Comparison of ENCODE assay signal across 1 cellular context in the genomic region with DNA sequence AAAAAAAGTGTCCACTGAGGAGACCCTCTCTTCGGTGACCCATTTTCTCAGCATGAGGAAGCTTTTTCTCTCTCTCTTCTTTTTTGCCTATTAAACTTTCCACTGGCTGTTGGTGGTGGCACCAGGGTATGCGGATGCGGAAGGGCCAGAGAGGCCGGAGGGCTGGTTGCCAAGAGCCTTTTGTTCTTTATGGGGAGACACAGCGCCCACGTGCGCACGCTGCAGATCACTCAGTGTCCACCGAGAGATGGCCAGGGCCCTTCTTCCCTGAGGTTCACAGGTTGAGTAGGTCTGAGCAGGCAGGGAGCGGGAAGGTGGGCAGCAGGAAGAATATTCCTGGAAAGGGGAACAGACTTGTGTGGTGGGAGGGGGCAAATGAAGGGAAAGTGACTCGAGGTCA.
TF ChIP-seq lines count a peak whose summit lies in the region.

No MANE protein-coding gene starts in this region.

TF ChIP-seq in IMR-90, 13 proteins besides CTCF, POLR2A, EP300 and RAD21 (continued from another document):
- TF ChIP-seq, protein P1, sequence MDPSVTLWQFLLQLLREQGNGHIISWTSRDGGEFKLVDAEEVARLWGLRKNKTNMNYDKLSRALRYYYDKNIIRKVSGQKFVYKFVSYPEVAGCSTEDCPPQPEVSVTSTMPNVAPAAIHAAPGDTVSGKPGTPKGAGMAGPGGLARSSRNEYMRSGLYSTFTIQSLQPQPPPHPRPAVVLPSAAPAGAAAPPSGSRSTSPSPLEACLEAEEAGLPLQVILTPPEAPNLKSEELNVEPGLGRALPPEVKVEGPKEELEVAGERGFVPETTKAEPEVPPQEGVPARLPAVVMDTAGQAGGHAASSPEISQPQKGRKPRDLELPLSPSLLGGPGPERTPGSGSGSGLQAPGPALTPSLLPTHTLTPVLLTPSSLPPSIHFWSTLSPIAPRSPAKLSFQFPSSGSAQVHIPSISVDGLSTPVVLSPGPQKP (IDR thresholded peaks at IDR 0.05; ENCODE audit: borderline replicate concordance, low read depth, low read length): no peak
- TF ChIP-seq FOS (IDR thresholded peaks at IDR 0.05; ENCODE audit: low read depth, low read length) (no peak), SMC3 (IDR thresholded peaks at IDR 0.05; ENCODE audit: low read depth, low read length) (no peak), NFE2L2 (IDR thresholded peaks at IDR 0.05; ENCODE audit: low read depth, low read length) (no peak), MAFK (IDR thresholded peaks at IDR 0.05; ENCODE audit: low read depth, low read length) (no peak), MXI1 (IDR thresholded peaks at IDR 0.05; ENCODE audit: borderline replicate concordance, low read depth, low read length) (no peak), RFX5 (IDR thresholded peaks at IDR 0.05; ENCODE audit: low read depth, low read length) (no peak), RCOR1 (IDR thresholded peaks at IDR 0.05; ENCODE audit: insufficient replicate concordance, low read length) (no peak), CHD1 (IDR thresholded peaks at IDR 0.05; ENCODE audit: low read depth, low read length) (no peak), BHLHE40 (IDR thresholded peaks at IDR 0.05; ENCODE audit: low read depth, low read length) (no peak)
